Comparison of ENCODE assay signal across 1 cellular context in the genomic region with DNA sequence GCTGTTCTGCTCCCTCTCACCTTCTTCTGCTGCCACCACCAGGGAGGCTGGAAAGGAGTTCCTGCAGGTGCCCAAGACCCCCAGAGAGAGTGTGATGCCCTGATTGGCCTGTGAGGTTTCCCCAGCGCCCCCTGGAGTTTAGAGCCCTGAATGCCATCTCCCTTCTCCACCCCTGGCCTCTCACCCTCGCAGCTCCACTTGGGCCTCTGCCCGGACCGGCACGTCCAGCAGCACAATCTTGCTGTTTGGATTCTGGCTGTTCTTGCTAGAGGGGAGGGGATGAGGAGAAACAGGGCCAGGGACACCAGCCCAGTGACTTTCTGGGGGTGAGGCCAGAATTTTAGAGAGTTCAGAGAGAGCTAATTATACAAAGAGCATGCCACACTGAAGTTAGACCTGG.
TF ChIP-seq lines count a peak whose summit lies in the region.

No MANE protein-coding gene starts in this region.

TF ChIP-seq in endothelial cell of umbilical vein, 7 proteins besides CTCF, POLR2A, EP300 and RAD21 (continued from another document):
- TF ChIP-seq GATA2 (IDR thresholded peaks at IDR 0.05; ENCODE audit: insufficient read depth, insufficient read length, low read depth, low read length) (no peak), MYC (IDR thresholded peaks at IDR 0.05; ENCODE audit: low read depth, low read length) (no peak), MAX (IDR thresholded peaks at IDR 0.05; ENCODE audit: insufficient read depth, insufficient read length) (no peak), JUN (IDR thresholded peaks at IDR 0.05; ENCODE audit: borderline replicate concordance, insufficient read depth, insufficient read length, low read depth) (no peak), FOS (IDR thresholded peaks at IDR 0.05; ENCODE audit: borderline replicate concordance, insufficient read depth, low read length) (no peak)
TF ChIP-seq in endothelial cell of umbilical vein: peak in this region for 0.
